In the genomic region with DNA sequence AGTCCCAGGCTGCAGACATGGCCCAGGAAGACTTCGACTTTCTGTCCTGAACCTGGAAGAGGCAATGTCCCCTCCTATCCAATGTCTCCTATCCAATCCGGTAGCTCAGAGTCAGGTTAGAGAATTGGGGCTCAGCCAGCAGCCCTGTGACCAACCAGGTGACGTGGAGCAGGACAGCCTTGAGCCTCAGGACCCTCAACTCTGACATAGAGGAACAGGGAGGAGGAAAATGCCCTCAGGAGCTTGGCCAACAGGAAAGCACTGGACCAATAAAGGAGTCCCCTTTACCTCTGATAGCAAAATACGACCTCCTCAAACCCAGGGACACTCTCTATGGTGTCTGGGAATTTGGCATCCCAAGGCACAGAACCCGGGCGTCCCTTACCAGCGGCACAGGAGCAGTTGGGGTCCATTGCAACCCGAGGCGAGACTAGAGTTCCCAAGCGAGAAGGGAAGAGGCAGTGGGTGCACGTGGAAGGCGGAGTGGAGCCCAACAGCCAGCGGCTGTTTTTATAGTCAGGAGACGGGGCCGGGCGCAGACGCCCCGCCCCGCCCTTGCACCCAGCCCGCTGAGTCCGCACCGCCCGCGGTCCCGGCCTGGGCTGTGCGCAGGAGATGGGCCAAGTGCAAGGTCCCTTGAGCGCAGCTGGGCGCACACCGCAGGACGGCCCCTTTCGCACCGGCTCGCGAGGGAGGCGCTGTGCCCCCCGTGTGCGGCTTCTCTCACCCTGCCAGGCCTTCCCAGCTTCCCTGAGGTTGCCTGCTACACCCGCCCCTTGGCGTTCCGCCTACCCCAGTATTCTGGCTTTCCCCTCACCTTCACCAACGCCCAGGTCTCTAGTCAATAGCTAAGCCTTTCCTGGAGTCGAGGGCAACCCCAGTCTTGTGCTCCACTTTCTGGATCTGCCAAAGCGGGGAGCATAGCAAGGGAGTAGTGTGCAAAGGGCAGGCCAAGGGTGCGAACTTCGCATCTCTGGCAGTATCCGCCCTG, we compare ENCODE assay signal across 1 cellular context.
TF ChIP-seq lines count a peak whose summit lies in the region.

A gene (minus strand): TSS at position 485 of the 991 bp plus-strand sequence. CDS start 72 bp downstream, at position 413.

TF ChIP-seq in HepG2, 621 proteins besides CTCF, POLR2A, EP300 and RAD21 (continued from another document and continues in another):
- TF ChIP-seq, protein P1, sequence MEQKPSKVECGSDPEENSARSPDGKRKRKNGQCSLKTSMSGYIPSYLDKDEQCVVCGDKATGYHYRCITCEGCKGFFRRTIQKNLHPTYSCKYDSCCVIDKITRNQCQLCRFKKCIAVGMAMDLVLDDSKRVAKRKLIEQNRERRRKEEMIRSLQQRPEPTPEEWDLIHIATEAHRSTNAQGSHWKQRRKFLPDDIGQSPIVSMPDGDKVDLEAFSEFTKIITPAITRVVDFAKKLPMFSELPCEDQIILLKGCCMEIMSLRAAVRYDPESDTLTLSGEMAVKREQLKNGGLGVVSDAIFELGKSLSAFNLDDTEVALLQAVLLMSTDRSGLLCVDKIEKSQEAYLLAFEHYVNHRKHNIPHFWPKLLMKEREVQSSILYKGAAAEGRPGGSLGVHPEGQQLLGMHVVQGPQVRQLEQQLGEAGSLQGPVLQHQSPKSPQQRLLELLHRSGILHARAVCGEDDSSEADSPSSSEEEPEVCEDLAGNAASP (CRISPR knock-in tag; IDR thresholded peaks at IDR 0.05; ENCODE audit: borderline replicate concordance): no peak
- TF ChIP-seq ZNF761 (CRISPR knock-in tag; conservative IDR thresholded peaks at IDR 0.05) (0 out of 2 replicates have a peak, but pooled peaks have one; percentile 35), ZBTB7B (CRISPR knock-in tag; IDR thresholded peaks at IDR 0.05) (peak; percentile 73), ZNF792 (CRISPR knock-in tag; IDR thresholded peaks at IDR 0.05) (peak; percentile 48), SPEN (CRISPR knock-in tag; IDR thresholded peaks at IDR 0.05; ENCODE audit: low read depth) (peak; percentile 69), ZNF451 (CRISPR knock-in tag; IDR thresholded peaks at IDR 0.05) (0 out of 2 replicates have a peak, but pooled peaks have one; percentile 83), IRF2 (CRISPR knock-in tag; IDR thresholded peaks at IDR 0.05) (no peak), GABPB1 (CRISPR knock-in tag; IDR thresholded peaks at IDR 0.05) (peak; percentile 55; the same call in 1 of the 2 replicates), POLR2AphosphoS5 (IDR thresholded peaks at IDR 0.05; ENCODE audit: low read depth, low read length) (peak; percentile 49; the same call in 1 of the 2 replicates), NFKB2 (CRISPR knock-in tag; IDR thresholded peaks at IDR 0.05; ENCODE audit: borderline replicate concordance) (peak; percentile 68; the same call in 1 of the 2 replicates), FOXA1 (IDR thresholded peaks at IDR 0.05) (no peak), FOXA1 (CRISPR knock-in tag; IDR thresholded peaks at IDR 0.05) (no peak), ZBTB7A (CRISPR knock-in tag; IDR thresholded peaks at IDR 0.05) (no peak), KLF11 (CRISPR knock-in tag; IDR thresholded peaks at IDR 0.05) (no peak), ZNF343 (CRISPR knock-in tag; IDR thresholded peaks at IDR 0.05) (peak; percentile 91), ZNF7 (CRISPR knock-in tag; IDR thresholded peaks at IDR 0.05) (no peak), SAP130 (CRISPR knock-in tag; IDR thresholded peaks at IDR 0.05; ENCODE audit: low read depth) (peak; percentile 49; the same call in 1 of the 2 replicates), TBX2 (CRISPR knock-in tag; IDR thresholded peaks at IDR 0.05; ENCODE audit: borderline replicate concordance) (peak; percentile 74; the same call in 1 of the 2 replicates), PAWR (CRISPR knock-in tag; IDR thresholded peaks at IDR 0.05; ENCODE audit: borderline replicate concordance) (0 out of 2 replicates have a peak, but pooled peaks have one; percentile 54), RBFOX2 (IDR thresholded peaks at IDR 0.05; ENCODE audit: low read depth, low read length) (peak; percentile 69), MYC (CRISPR knock-in tag; IDR thresholded peaks at IDR 0.05; ENCODE audit: borderline replicate concordance) (peak; percentile 80; the same call in 1 of the 2 replicates), ZNF546 (CRISPR knock-in tag; conservative IDR thresholded peaks at IDR 0.05) (peak; percentile 57; the same call in 1 of the 2 replicates), ZNF350 (CRISPR knock-in tag; IDR thresholded peaks at IDR 0.05; ENCODE audit: borderline replicate concordance, low read depth) (peak; percentile 51; the same call in 1 of the 2 replicates), ZNF768 (CRISPR knock-in tag; IDR thresholded peaks at IDR 0.05) (peak; percentile 50; the same call in 1 of the 2 replicates), ZNF556 (CRISPR knock-in tag; IDR thresholded peaks at IDR 0.05; ENCODE audit: borderline replicate concordance) (no peak; the same call in 1 of the 2 replicates), EED (CRISPR knock-in tag; IDR thresholded peaks at IDR 0.05) (no peak), WIZ (CRISPR knock-in tag; IDR thresholded peaks at IDR 0.05) (peak; percentile 83; the same call in 1 of the 2 replicates), ZNF317 (CRISPR knock-in tag; IDR thresholded peaks at IDR 0.05) (no peak), ESRRA (CRISPR knock-in tag; IDR thresholded peaks at IDR 0.05; ENCODE audit: low read depth) (no peak; the same call in none of the 2 replicates), NFYB (CRISPR knock-in tag; IDR thresholded peaks at IDR 0.05) (0 out of 2 replicates have a peak, but pooled peaks have one; percentile 14), GTF3A (CRISPR knock-in tag; conservative IDR thresholded peaks at IDR 0.05) (0 out of 2 replicates have a peak, but pooled peaks have one; percentile 72), SALL1 (CRISPR knock-in tag; IDR thresholded peaks at IDR 0.05) (peak; percentile 54; the same call in 1 of the 2 replicates), HNF4G (IDR thresholded peaks at IDR 0.05; ENCODE audit: borderline replicate concordance, low read depth, low read length) (peak; percentile 19; the same call in 1 of the 2 replicates), HNF4G (CRISPR knock-in tag; IDR thresholded peaks at IDR 0.05; ENCODE audit: borderline replicate concordance, low read depth) (0 out of 2 replicates have a peak, but pooled peaks have one; percentile 43), KDM6A (CRISPR knock-in tag; IDR thresholded peaks at IDR 0.05; ENCODE audit: low read depth) (no peak), ZBTB8A (CRISPR knock-in tag; IDR thresholded peaks at IDR 0.05; ENCODE audit: borderline replicate concordance, low read depth) (peak; percentile 64; the same call in 1 of the 2 replicates), HNRNPLL (IDR thresholded peaks at IDR 0.05; ENCODE audit: low read depth, low read length, poor library complexity, severe bottlenecking) (peak; percentile 97), KLF12 (CRISPR knock-in tag; IDR thresholded peaks at IDR 0.05; ENCODE audit: borderline replicate concordance) (0 out of 2 replicates have a peak, but pooled peaks have one; percentile 20), SP4 (CRISPR knock-in tag; IDR thresholded peaks at IDR 0.05) (peak; percentile 30; the same call in 1 of the 2 replicates), HDAC2 (CRISPR knock-in tag; IDR thresholded peaks at IDR 0.05) (peak; percentile 63; the same call in 1 of the 2 replicates), KAT8 (CRISPR knock-in tag; IDR thresholded peaks at IDR 0.05) (no peak)
- TF ChIP-seq, protein P2, sequence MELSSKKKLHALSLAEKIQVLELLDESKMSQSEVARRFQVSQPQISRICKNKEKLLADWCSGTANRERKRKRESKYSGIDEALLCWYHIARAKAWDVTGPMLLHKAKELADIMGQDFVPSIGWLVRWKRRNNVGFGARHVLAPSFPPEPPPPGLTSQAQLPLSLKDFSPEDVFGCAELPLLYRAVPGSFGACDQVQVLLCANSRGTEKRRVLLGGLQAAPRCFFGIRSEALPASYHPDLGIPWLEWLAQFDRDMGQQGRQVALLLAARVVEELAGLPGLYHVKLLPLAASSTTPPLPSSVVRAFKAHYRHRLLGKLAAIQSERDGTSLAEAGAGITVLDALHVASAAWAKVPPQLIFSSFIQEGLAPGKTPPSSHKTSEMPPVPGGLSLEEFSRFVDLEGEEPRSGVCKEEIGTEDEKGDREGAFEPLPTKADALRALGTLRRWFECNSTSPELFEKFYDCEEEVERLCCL (CRISPR knock-in tag; IDR thresholded peaks at IDR 0.05; ENCODE audit: borderline replicate concordance): no peak
- TF ChIP-seq, protein P3, sequence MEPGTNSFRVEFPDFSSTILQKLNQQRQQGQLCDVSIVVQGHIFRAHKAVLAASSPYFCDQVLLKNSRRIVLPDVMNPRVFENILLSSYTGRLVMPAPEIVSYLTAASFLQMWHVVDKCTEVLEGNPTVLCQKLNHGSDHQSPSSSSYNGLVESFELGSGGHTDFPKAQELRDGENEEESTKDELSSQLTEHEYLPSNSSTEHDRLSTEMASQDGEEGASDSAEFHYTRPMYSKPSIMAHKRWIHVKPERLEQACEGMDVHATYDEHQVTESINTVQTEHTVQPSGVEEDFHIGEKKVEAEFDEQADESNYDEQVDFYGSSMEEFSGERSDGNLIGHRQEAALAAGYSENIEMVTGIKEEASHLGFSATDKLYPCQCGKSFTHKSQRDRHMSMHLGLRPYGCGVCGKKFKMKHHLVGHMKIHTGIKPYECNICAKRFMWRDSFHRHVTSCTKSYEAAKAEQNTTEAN (CRISPR knock-in tag; conservative IDR thresholded peaks at IDR 0.05): peak; percentile 33; the same call in 1 of the 2 replicates
- TF ChIP-seq, protein P4, sequence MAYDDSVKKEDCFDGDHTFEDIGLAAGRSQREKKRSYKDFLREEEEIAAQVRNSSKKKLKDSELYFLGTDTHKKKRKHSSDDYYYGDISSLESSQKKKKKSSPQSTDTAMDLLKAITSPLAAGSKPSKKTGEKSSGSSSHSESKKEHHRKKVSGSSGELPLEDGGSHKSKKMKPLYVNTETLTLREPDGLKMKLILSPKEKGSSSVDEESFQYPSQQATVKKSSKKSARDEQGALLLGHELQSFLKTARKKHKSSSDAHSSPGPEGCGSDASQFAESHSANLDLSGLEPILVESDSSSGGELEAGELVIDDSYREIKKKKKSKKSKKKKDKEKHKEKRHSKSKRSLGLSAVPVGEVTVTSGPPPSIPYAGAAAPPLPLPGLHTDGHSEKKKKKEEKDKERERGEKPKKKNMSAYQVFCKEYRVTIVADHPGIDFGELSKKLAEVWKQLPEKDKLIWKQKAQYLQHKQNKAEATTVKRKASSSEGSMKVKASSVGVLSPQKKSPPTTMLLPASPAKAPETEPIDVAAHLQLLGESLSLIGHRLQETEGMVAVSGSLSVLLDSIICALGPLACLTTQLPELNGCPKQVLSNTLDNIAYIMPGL (CRISPR knock-in tag; IDR thresholded peaks at IDR 0.05; ENCODE audit: borderline replicate concordance in 1 of 2, low read depth in 1 of 2): 0 out of 4 replicates have a peak, but pooled peaks of 1 of the 2 experiments have one; percentile 41
- TF ChIP-seq, protein P5, sequence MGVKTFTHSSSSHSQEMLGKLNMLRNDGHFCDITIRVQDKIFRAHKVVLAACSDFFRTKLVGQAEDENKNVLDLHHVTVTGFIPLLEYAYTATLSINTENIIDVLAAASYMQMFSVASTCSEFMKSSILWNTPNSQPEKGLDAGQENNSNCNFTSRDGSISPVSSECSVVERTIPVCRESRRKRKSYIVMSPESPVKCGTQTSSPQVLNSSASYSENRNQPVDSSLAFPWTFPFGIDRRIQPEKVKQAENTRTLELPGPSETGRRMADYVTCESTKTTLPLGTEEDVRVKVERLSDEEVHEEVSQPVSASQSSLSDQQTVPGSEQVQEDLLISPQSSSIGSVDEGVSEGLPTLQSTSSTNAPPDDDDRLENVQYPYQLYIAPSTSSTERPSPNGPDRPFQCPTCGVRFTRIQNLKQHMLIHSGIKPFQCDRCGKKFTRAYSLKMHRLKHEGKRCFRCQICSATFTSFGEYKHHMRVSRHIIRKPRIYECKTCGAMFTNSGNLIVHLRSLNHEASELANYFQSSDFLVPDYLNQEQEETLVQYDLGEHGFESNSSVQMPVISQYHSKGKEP (CRISPR knock-in tag; IDR thresholded peaks at IDR 0.05): no peak
- TF ChIP-seq, protein P6, sequence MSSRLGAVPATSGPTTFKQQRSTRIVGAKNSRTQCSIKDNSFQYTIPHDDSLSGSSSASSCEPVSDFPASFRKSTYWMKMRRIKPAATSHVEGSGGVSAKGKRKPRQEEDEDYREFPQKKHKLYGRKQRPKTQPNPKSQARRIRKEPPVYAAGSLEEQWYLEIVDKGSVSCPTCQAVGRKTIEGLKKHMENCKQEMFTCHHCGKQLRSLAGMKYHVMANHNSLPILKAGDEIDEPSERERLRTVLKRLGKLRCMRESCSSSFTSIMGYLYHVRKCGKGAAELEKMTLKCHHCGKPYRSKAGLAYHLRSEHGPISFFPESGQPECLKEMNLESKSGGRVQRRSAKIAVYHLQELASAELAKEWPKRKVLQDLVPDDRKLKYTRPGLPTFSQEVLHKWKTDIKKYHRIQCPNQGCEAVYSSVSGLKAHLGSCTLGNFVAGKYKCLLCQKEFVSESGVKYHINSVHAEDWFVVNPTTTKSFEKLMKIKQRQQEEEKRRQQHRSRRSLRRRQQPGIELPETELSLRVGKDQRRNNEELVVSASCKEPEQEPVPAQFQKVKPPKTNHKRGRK (CRISPR knock-in tag; IDR thresholded peaks at IDR 0.05): 0 out of 2 replicates have a peak, but pooled peaks have one; percentile 58
- TF ChIP-seq, protein P7, sequence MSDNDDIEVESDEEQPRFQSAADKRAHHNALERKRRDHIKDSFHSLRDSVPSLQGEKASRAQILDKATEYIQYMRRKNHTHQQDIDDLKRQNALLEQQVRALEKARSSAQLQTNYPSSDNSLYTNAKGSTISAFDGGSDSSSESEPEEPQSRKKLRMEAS (IDR thresholded peaks at IDR 0.05): 0 out of 2 replicates have a peak, but pooled peaks have one; percentile 68
- TF ChIP-seq, protein P8, sequence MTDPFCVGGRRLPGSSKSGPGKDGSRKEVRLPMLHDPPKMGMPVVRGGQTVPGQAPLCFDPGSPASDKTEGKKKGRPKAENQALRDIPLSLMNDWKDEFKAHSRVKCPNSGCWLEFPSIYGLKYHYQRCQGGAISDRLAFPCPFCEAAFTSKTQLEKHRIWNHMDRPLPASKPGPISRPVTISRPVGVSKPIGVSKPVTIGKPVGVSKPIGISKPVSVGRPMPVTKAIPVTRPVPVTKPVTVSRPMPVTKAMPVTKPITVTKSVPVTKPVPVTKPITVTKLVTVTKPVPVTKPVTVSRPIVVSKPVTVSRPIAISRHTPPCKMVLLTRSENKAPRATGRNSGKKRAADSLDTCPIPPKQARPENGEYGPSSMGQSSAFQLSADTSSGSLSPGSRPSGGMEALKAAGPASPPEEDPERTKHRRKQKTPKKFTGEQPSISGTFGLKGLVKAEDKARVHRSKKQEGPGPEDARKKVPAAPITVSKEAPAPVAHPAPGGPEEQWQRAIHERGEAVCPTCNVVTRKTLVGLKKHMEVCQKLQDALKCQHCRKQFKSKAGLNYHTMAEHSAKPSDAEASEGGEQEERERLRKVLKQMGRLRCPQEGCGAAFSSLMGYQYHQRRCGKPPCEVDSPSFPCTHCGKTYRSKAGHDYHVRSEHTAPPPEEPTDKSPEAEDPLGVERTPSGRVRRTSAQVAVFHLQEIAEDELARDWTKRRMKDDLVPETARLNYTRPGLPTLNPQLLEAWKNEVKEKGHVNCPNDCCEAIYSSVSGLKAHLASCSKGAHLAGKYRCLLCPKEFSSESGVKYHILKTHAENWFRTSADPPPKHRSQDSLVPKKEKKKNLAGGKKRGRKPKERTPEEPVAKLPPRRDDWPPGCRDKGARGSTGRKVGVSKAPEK (CRISPR knock-in tag; IDR thresholded peaks at IDR 0.05; ENCODE audit: borderline replicate concordance): 0 out of 2 replicates have a peak, but pooled peaks have one; percentile 15
- TF ChIP-seq, protein P9, sequence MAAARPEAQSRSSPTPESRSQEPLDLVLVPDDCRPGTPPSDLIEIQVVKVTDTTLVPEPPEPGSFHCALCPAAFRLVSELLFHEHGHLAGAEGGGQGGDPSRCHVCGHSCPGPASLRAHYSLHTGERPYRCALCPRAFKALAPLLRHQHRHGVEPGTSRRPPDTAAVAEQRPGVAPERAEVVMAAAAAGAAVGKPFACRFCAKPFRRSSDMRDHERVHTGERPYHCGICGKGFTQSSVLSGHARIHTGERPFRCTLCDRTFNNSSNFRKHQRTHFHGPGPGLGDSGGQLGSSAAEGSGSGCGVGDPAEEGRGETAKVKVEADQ (CRISPR knock-in tag; IDR thresholded peaks at IDR 0.05; ENCODE audit: borderline replicate concordance): peak; percentile 85
